ENCODE assay signal across 1 cellular context in the genomic region with DNA sequence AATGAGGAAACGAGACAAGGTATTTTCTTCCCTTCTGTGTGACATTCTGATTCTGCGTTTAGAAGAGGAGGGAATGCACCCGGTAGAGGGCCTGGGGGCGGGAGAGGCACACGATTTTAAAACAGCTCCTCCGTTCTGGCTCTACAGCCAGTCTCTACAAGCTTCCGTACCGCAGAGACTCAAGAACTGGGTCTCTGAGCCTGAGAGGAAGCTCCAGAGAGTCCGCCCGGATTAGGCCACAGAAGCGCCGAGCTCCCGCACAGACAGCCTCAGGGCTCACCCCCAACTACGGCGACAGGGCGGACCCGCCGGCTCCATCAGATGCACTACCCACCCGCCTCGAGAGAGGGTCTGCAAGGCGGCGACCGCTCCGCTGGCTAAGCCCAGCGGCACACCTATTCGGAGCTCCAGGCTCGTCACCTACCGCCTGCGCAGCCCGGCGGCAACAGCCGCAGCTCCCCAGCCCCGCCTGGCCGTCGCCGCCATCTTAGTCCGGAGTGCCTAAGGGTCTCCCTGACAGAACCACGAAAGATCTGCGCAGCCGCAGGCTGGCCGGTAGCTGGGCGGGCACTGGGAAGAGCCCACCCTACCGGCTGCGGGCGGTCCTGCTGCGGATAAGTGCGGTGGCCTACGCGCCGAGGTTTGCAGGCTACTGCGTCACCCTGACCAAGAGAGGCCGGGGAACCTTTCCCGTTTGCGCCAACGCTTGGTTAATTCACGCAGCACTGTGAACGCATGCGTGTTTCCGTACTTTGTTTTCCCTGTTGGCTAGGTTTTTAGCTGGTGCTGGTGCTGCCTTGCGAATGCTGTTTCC.
TF ChIP-seq lines count a peak whose summit lies in the region.

Gene NFU1, minus strand, starts transcription at position 499 of the 814 bp plus-strand sequence. Its CDS starts 13 bp downstream, at position 486.

TF ChIP-seq in HepG2, 621 proteins besides CTCF, POLR2A, EP300 and RAD21 (continued from another document and continues in another):
- TF ChIP-seq ZNF484 (CRISPR knock-in tag; IDR thresholded peaks at IDR 0.05; ENCODE audit: borderline replicate concordance, low read depth) (no peak; the same call in 1 of the 2 replicates), ZBED4 (CRISPR knock-in tag; IDR thresholded peaks at IDR 0.05; ENCODE audit: borderline replicate concordance) (no peak), ZNF235 (CRISPR knock-in tag; IDR thresholded peaks at IDR 0.05; ENCODE audit: borderline replicate concordance) (peak; percentile 50; the same call in 1 of the 2 replicates), ZNF556 (CRISPR knock-in tag; IDR thresholded peaks at IDR 0.05; ENCODE audit: borderline replicate concordance) (peak; percentile 42), POLR2G (IDR thresholded peaks at IDR 0.05; ENCODE audit: low read depth, low read length) (peak; percentile 92), TAF15 (IDR thresholded peaks at IDR 0.05; ENCODE audit: low read depth, low read length, poor library complexity, severe bottlenecking) (no peak), DRAP1 (CRISPR knock-in tag; IDR thresholded peaks at IDR 0.05) (peak; percentile 89), EED (CRISPR knock-in tag; IDR thresholded peaks at IDR 0.05) (peak; percentile 78), NCOR1 (IDR thresholded peaks at IDR 0.05; ENCODE audit: borderline replicate concordance, low read length) (no peak; the same call in 1 of the 2 replicates), KDM6A (CRISPR knock-in tag; IDR thresholded peaks at IDR 0.05; ENCODE audit: low read depth) (peak; percentile 27; the same call in 1 of the 2 replicates), SIN3B (IDR thresholded peaks at IDR 0.05; ENCODE audit: low read length) (peak; percentile 68), ZNF570 (CRISPR knock-in tag; IDR thresholded peaks at IDR 0.05; ENCODE audit: borderline replicate concordance) (no peak), ZNF33B (CRISPR knock-in tag; IDR thresholded peaks at IDR 0.05) (no peak), U2AF1 (optimal IDR thresholded peaks at IDR 0.05; ENCODE audit: low read depth, low read length) (peak; percentile 56), MAF1 (CRISPR knock-in tag; IDR thresholded peaks at IDR 0.05; ENCODE audit: borderline replicate concordance) (peak; percentile 56; the same call in 1 of the 2 replicates), PRPF4 (IDR thresholded peaks at IDR 0.05; ENCODE audit: low read depth, low read length, poor library complexity, severe bottlenecking) (no peak), ZXDC (CRISPR knock-in tag; IDR thresholded peaks at IDR 0.05) (no peak), ZNF564 (CRISPR knock-in tag; IDR thresholded peaks at IDR 0.05) (peak; percentile 93), ZNF670 (CRISPR knock-in tag; IDR thresholded peaks at IDR 0.05; ENCODE audit: borderline replicate concordance) (0 out of 2 replicates have a peak, but pooled peaks have one; percentile 64), DNMT3B (CRISPR knock-in tag; conservative IDR thresholded peaks at IDR 0.05) (peak; percentile 77; the same call in 1 of the 2 replicates), ZFX (CRISPR knock-in tag; IDR thresholded peaks at IDR 0.05; ENCODE audit: low read depth) (peak; percentile 96), NR2F2 (IDR thresholded peaks at IDR 0.05; ENCODE audit: borderline replicate concordance, low read depth) (no peak), ZNF274 (CRISPR knock-in tag; IDR thresholded peaks at IDR 0.05) (peak; percentile 88), PCBP1 (IDR thresholded peaks at IDR 0.05; ENCODE audit: borderline replicate concordance, low read depth, low read length) (0 out of 2 replicates have a peak, but pooled peaks have one; percentile 15), ZNF205 (CRISPR knock-in tag; IDR thresholded peaks at IDR 0.05) (peak; percentile 52), HMG20B (CRISPR knock-in tag; conservative IDR thresholded peaks at IDR 0.05) (0 out of 2 replicates have a peak, but pooled peaks have one; percentile 23), MIER3 (CRISPR knock-in tag; IDR thresholded peaks at IDR 0.05; ENCODE audit: borderline replicate concordance) (no peak; the same call in 1 of the 2 replicates), CC2D1A (CRISPR knock-in tag; IDR thresholded peaks at IDR 0.05) (peak; percentile 97), PAF1 (CRISPR knock-in tag; IDR thresholded peaks at IDR 0.05) (no peak), ZNF703 (CRISPR knock-in tag; IDR thresholded peaks at IDR 0.05; ENCODE audit: borderline replicate concordance) (no peak; the same call in 1 of the 2 replicates), ARNT2 (CRISPR knock-in tag; IDR thresholded peaks at IDR 0.05; ENCODE audit: low read depth) (peak; percentile 83), ZNF607 (CRISPR knock-in tag; IDR thresholded peaks at IDR 0.05; ENCODE audit: borderline replicate concordance) (peak; percentile 94), CAMTA2 (CRISPR knock-in tag; IDR thresholded peaks at IDR 0.05; ENCODE audit: borderline replicate concordance) (0 out of 2 replicates have a peak, but pooled peaks have one; percentile 15), KLF6 (CRISPR knock-in tag; IDR thresholded peaks at IDR 0.05) (peak; percentile 98)
- TF ChIP-seq, protein P1, sequence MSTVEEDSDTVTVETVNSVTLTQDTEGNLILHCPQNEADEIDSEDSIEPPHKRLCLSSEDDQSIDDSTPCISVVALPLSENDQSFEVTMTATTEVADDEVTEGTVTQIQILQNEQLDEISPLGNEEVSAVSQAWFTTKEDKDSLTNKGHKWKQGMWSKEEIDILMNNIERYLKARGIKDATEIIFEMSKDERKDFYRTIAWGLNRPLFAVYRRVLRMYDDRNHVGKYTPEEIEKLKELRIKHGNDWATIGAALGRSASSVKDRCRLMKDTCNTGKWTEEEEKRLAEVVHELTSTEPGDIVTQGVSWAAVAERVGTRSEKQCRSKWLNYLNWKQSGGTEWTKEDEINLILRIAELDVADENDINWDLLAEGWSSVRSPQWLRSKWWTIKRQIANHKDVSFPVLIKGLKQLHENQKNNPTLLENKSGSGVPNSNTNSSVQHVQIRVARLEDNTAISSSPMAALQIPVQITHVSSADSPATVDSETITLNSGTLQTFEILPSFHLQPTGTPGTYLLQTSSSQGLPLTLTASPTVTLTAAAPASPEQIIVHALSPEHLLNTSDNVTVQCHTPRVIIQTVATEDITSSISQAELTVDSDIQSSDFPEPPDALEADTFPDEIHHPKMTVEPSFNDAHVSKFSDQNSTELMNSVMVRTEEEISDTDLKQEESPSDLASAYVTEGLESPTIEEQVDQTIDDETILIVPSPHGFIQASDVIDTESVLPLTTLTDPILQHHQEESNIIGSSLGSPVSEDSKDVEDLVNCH (CRISPR knock-in tag; IDR thresholded peaks at IDR 0.05), result 0 out of 2 replicates have a peak, but pooled peaks have one; percentile 29
- TF ChIP-seq, protein P2, sequence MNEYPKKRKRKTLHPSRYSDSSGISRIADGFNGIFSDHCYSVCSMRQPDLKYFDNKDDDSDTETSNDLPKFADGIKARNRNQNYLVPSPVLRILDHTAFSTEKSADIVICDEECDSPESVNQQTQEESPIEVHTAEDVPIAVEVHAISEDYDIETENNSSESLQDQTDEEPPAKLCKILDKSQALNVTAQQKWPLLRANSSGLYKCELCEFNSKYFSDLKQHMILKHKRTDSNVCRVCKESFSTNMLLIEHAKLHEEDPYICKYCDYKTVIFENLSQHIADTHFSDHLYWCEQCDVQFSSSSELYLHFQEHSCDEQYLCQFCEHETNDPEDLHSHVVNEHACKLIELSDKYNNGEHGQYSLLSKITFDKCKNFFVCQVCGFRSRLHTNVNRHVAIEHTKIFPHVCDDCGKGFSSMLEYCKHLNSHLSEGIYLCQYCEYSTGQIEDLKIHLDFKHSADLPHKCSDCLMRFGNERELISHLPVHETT (CRISPR knock-in tag; conservative IDR thresholded peaks at IDR 0.05), result peak; percentile 68; the same call in 1 of the 2 replicates
- TF ChIP-seq, protein P3, sequence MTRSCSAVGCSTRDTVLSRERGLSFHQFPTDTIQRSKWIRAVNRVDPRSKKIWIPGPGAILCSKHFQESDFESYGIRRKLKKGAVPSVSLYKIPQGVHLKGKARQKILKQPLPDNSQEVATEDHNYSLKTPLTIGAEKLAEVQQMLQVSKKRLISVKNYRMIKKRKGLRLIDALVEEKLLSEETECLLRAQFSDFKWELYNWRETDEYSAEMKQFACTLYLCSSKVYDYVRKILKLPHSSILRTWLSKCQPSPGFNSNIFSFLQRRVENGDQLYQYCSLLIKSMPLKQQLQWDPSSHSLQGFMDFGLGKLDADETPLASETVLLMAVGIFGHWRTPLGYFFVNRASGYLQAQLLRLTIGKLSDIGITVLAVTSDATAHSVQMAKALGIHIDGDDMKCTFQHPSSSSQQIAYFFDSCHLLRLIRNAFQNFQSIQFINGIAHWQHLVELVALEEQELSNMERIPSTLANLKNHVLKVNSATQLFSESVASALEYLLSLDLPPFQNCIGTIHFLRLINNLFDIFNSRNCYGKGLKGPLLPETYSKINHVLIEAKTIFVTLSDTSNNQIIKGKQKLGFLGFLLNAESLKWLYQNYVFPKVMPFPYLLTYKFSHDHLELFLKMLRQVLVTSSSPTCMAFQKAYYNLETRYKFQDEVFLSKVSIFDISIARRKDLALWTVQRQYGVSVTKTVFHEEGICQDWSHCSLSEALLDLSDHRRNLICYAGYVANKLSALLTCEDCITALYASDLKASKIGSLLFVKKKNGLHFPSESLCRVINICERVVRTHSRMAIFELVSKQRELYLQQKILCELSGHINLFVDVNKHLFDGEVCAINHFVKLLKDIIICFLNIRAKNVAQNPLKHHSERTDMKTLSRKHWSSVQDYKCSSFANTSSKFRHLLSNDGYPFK (CRISPR knock-in tag; IDR thresholded peaks at IDR 0.05; ENCODE audit: borderline replicate concordance), result peak; percentile 97; the same call in 1 of the 2 replicates
- TF ChIP-seq, protein P4, sequence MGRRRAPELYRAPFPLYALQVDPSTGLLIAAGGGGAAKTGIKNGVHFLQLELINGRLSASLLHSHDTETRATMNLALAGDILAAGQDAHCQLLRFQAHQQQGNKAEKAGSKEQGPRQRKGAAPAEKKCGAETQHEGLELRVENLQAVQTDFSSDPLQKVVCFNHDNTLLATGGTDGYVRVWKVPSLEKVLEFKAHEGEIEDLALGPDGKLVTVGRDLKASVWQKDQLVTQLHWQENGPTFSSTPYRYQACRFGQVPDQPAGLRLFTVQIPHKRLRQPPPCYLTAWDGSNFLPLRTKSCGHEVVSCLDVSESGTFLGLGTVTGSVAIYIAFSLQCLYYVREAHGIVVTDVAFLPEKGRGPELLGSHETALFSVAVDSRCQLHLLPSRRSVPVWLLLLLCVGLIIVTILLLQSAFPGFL (CRISPR knock-in tag; IDR thresholded peaks at IDR 0.05), result no peak
- TF ChIP-seq, protein P5, sequence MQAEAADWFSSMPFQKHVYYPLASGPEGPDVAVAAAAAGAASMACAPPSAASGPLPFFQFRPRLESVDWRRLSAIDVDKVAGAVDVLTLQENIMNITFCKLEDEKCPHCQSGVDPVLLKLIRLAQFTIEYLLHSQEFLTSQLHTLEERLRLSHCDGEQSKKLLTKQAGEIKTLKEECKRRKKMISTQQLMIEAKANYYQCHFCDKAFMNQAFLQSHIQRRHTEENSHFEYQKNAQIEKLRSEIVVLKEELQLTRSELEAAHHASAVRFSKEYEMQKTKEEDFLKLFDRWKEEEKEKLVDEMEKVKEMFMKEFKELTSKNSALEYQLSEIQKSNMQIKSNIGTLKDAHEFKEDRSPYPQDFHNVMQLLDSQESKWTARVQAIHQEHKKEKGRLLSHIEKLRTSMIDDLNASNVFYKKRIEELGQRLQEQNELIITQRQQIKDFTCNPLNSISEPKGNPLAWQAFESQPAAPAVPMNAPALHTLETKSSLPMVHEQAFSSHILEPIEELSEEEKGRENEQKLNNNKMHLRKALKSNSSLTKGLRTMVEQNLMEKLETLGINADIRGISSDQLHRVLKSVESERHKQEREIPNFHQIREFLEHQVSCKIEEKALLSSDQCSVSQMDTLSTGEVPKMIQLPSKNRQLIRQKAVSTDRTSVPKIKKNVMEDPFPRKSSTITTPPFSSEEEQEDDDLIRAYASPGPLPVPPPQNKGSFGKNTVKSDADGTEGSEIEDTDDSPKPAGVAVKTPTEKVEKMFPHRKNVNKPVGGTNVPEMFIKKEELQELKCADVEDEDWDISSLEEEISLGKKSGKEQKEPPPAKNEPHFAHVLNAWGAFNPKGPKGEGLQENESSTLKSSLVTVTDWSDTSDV (CRISPR knock-in tag; IDR thresholded peaks at IDR 0.05), result peak; percentile 94; the same call in 1 of the 2 replicates
